ENCODE assay signal across 23 cellular contexts in the genomic region with DNA sequence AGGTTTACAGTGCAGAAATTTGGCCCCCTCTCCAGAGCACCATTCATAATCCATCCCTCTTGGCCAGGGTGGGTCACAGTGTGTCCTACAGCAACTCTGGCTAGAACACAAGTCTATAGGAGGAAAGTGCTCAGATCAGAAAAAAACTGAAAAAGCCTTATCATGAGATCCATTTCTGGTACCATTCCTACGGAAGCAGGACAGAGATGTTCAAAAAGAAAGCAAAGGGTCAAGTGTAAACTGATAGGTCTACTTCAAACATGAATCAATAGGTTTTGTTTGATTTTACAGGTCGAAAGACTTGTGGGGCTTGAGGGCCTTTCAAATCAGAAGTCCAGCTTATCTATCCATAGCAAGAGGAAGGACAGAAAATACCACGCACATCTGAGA.
"Had no signal": no experiment of that assay in that cellular context is flagged by ENCODE, and none has a peak within 500 bp of the region (broad histone marks: within the 10 kb centered on the region; RNA-seq: fewer than 3 reads in every experiment).

No MANE protein-coding gene starts in this region.

- H3K9me3 Mint-ChIP-seq: activated naive CD4-positive, alpha-beta T cell treated with anti-CD3 and anti-CD28 coated beads for 36 hours; activated naive CD8-positive, alpha-beta T cell treated with anti-CD3 and anti-CD28 coated beads, Interleukin-2, amount 10 ng/mL, durations not matched to agents 7 days and 5 days; activated T-cell treated with anti-CD3 and anti-CD28 coated beads, Interleukin-2, amount 50 U/mL, for 4 hours; neural progenitor cell; stimulated activated naive B cell treated with anti-CD40 and anti-IgM and Interleukin-4, amounts not matched to agents 10 μg/mL and 1 μg/mL and 100 μg/mL, for 72 hours had no signal

- ATAC-seq: activated CD4-positive, alpha-beta T cell treated with anti-CD3 and anti-CD28 coated beads for 36 hours; activated T-cell treated with anti-CD3 and anti-CD28 coated beads, Interleukin-2, amount 50 U/mL, for 4 hours; foreskin keratinocyte; lower lobe of right lung; naive thymus-derived CD8-positive, alpha-beta T cell; stimulated activated naive B cell treated with anti-CD40 and anti-IgM and Interleukin-4, amounts not matched to agents 10 μg/mL and 1 μg/mL and 100 μg/mL, for 72 hours; upper lobe of right lung had no signal

- H3K4me3 Mint-ChIP-seq: activated CD4-positive, alpha-beta T cell treated with anti-CD3 and anti-CD28 coated beads for 36 hours; activated naive CD4-positive, alpha-beta T cell treated with anti-CD3 and anti-CD28 coated beads for 36 hours; activated naive CD8-positive, alpha-beta T cell treated with anti-CD3 and anti-CD28 coated beads, Interleukin-2, amount 10 ng/mL, durations not matched to agents 7 days and 5 days; activated T-cell treated with anti-CD3 and anti-CD28 coated beads, Interleukin-2, amount 50 U/mL, for 4 hours; dendritic cell treated with granulocyte-macrophage colony-stimulating factor and Interleukin-4, amounts not matched to agents 40 ng/mL and 50 ng/mL, for 4 days; naive thymus-derived CD8-positive, alpha-beta T cell; neural progenitor cell; stimulated activated naive B cell treated with anti-CD40 and anti-IgM and Interleukin-4, amounts not matched to agents 10 μg/mL and 1 μg/mL and 100 μg/mL, for 72 hours had no signal

- H3K9me3 ChIP-seq: lower lobe of right lung, thoracic aorta, upper lobe of right lung had no signal

- H3K4me1 ChIP-seq: foreskin keratinocyte, lower lobe of right lung, upper lobe of right lung had no signal

- H3K4me3 ChIP-seq: cardiac muscle cell, lower lobe of right lung, neural progenitor cell, upper lobe of right lung had no signal

- H2AFZ ChIP-seq: neural progenitor cell had no signal

- H3K36me3 ChIP-seq: cardiac muscle cell, lower lobe of right lung, neural progenitor cell, thoracic aorta, upper lobe of right lung had no signal

- H3K4me1 Mint-ChIP-seq: activated CD4-positive, alpha-beta T cell treated with anti-CD3 and anti-CD28 coated beads for 36 hours; activated naive CD8-positive, alpha-beta T cell treated with anti-CD3 and anti-CD28 coated beads, Interleukin-2, amount 10 ng/mL, durations not matched to agents 7 days and 5 days; naive thymus-derived CD8-positive, alpha-beta T cell; stimulated activated naive B cell treated with anti-CD40 and anti-IgM and Interleukin-4, amounts not matched to agents 10 μg/mL and 1 μg/mL and 100 μg/mL, for 72 hours had no signal

- H3K36me3 Mint-ChIP-seq: activated naive CD8-positive, alpha-beta T cell treated with anti-CD3 and anti-CD28 coated beads, Interleukin-2, amount 10 ng/mL, durations not matched to agents 7 days and 5 days; naive thymus-derived CD8-positive, alpha-beta T cell; neural progenitor cell; stimulated activated naive B cell treated with anti-CD40 and anti-IgM and Interleukin-4, amounts not matched to agents 10 μg/mL and 1 μg/mL and 100 μg/mL, for 72 hours had no signal

- H3K27ac ChIP-seq: cardiac muscle cell, foreskin keratinocyte, lower lobe of right lung, neural progenitor cell, thoracic aorta, upper lobe of right lung had no signal

- H3K27me3 Mint-ChIP-seq: dendritic cell treated with granulocyte-macrophage colony-stimulating factor and Interleukin-4, amounts not matched to agents 40 ng/mL and 50 ng/mL, for 4 days; progenitor cell of endocrine pancreas; stimulated activated naive B cell treated with anti-CD40 and anti-IgM and Interleukin-4, amounts not matched to agents 10 μg/mL and 1 μg/mL and 100 μg/mL, for 72 hours had no signal

- H3K9ac ChIP-seq: neural progenitor cell had no signal

- H3K4me2 ChIP-seq: neural progenitor cell had no signal

- H3K27me3 ChIP-seq: cardiac muscle cell, foreskin keratinocyte, neural progenitor cell, upper lobe of right lung had no signal

- H3K27ac Mint-ChIP-seq: activated CD4-positive, alpha-beta T cell treated with anti-CD3 and anti-CD28 coated beads for 36 hours; activated naive CD4-positive, alpha-beta T cell treated with anti-CD3 and anti-CD28 coated beads for 36 hours; activated naive CD8-positive, alpha-beta T cell treated with anti-CD3 and anti-CD28 coated beads, Interleukin-2, amount 10 ng/mL, durations not matched to agents 7 days and 5 days; dendritic cell treated with granulocyte-macrophage colony-stimulating factor and Interleukin-4, amounts not matched to agents 40 ng/mL and 50 ng/mL, for 4 days; naive thymus-derived CD8-positive, alpha-beta T cell; neural progenitor cell; progenitor cell of endocrine pancreas; stimulated activated naive B cell treated with anti-CD40 and anti-IgM and Interleukin-4, amounts not matched to agents 10 μg/mL and 1 μg/mL and 100 μg/mL, for 72 hours had no signal

- DNase-seq: activated CD4-positive, alpha-beta T cell treated with anti-CD3 and anti-CD28 coated beads for 36 hours; activated CD4-positive, alpha-beta T cell treated with anti-CD3 and anti-CD28 coated beads, Interleukin-2, amount 50 U/mL, for 48 hours; activated CD8-positive, alpha-beta memory T cell treated with anti-CD3 and anti-CD28 coated beads, Interleukin-2, amount 50 U/mL, for 48 hours; activated naive CD4-positive, alpha-beta T cell treated with anti-CD3 and anti-CD28 coated beads for 36 hours; activated naive CD8-positive, alpha-beta T cell treated with anti-CD3 and anti-CD28 coated beads, Interleukin-2, amount 10 ng/mL, durations not matched to agents 7 days and 5 days; activated T-cell treated with anti-CD3 and anti-CD28 coated beads, Interleukin-2, amount 50 U/mL, for 4 hours; amniotic stem cell; effector CD8-positive, alpha-beta T cell; foreskin keratinocyte; kidney; lower lobe of right lung; naive thymus-derived CD8-positive, alpha-beta T cell; retina; stimulated activated CD4-positive, alpha-beta T cell treated with anti-CD3 and anti-CD28 coated beads, Interleukin-2, amount 100 ng/mL, for 48 hours; stimulated activated CD8-positive, alpha-beta memory T cell treated with anti-CD3 and anti-CD28 coated beads, Interleukin-4, amount 100 ng/mL, for 48 hours; stimulated activated naive B cell treated with anti-CD40 and anti-IgM and Interleukin-4, amounts not matched to agents 10 μg/mL and 1 μg/mL and 100 μg/mL, for 72 hours; T-helper 1 cell; upper lobe of right lung had no signal
